In the genomic region with DNA sequence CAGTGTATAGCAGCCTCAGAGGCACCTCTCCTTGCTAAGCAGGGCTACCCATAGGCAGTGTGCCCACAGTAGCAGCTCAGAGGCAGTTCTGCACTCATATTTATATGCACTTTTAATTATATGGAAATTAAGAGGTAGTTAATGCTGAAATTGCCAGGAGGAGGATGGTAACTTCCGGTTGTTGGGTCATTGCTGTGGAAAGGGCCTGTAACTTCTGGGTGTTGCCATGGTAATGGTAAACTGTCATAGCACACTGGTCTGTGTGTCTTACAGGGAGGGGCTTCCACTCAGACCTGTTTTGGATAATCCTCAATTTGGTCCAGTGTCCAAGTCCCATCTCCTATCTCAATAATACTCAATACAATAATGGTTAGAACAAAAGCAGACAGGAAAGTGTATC, we compare ENCODE assay signal across 1 cellular context.
TF ChIP-seq lines count a peak whose summit lies in the region.

No MANE protein-coding gene starts in this region.

TF ChIP-seq in K562, 482 proteins besides CTCF, POLR2A, EP300 and RAD21:
- TF ChIP-seq POLR2AphosphoS5 (IDR thresholded peaks at IDR 0.05; ENCODE audit: control insufficient read depth, insufficient read depth, low read depth, low read length) (no peak), FOSL1 (tag; conservative IDR thresholded peaks at IDR 0.05) (no peak), SMAD3 (CRISPR knock-in tag; conservative IDR thresholded peaks at IDR 0.05) (no peak), EHMT2 (IDR thresholded peaks at IDR 0.05) (no peak), CTBP1 (IDR thresholded peaks at IDR 0.05; ENCODE audit: borderline replicate concordance) (no peak), TSC22D4 (tag; IDR thresholded peaks at IDR 0.05) (no peak), SMARCA5 (IDR thresholded peaks at IDR 0.05) (no peak), ZNF3 (CRISPR knock-in tag; IDR thresholded peaks at IDR 0.05) (no peak), ZNF717 (CRISPR knock-in tag; IDR thresholded peaks at IDR 0.05) (no peak), GABPB1 (CRISPR knock-in tag; IDR thresholded peaks at IDR 0.05) (no peak), RBM39 (optimal IDR thresholded peaks at IDR 0.05; ENCODE audit: low read depth, low read length) (no peak), ZNF174 (CRISPR knock-in tag; IDR thresholded peaks at IDR 0.05) (no peak), ETV6 (IDR thresholded peaks at IDR 0.05; ENCODE audit: borderline replicate concordance in 1 of 2, low read depth in 2 of 2, low read length in 1 of 2) (no peak), ETV6 (CRISPR knock-in tag; IDR thresholded peaks at IDR 0.05; ENCODE audit: borderline replicate concordance) (no peak), ETV1 (tag; conservative IDR thresholded peaks at IDR 0.05; ENCODE audit: low read depth) (peak; percentile 51), MYC (IDR thresholded peaks at IDR 0.05; ENCODE audit: low read depth, low read length) (no peak), MYC (CRISPR knock-in tag; IDR thresholded peaks at IDR 0.05; ENCODE audit: borderline replicate concordance, low read depth) (no peak), HNRNPLL (IDR thresholded peaks at IDR 0.05; ENCODE audit: low read depth, low read length, poor library complexity, severe bottlenecking) (no peak), GABPA (tag; conservative IDR thresholded peaks at IDR 0.05; ENCODE audit: low read depth) (peak; percentile 34; the same call in 1 of the 2 replicates), RFX1 (IDR thresholded peaks at IDR 0.05) (peak; percentile 83), ZNF830 (CRISPR knock-in tag; IDR thresholded peaks at IDR 0.05) (no peak), CEBPB (tag; IDR thresholded peaks at IDR 0.05) (no peak), ZNF668 (CRISPR knock-in tag; IDR thresholded peaks at IDR 0.05) (no peak), XRCC4 (IDR thresholded peaks at IDR 0.05; ENCODE audit: extremely low read depth, insufficient read depth, insufficient read length) (no peak), TAF9B (IDR thresholded peaks at IDR 0.05; ENCODE audit: partially characterized antibody) (no peak), FOXJ2 (tag; IDR thresholded peaks at IDR 0.05) (peak; percentile 55; the same call in 1 of the 2 replicates)
- TF ChIP-seq, protein P1, sequence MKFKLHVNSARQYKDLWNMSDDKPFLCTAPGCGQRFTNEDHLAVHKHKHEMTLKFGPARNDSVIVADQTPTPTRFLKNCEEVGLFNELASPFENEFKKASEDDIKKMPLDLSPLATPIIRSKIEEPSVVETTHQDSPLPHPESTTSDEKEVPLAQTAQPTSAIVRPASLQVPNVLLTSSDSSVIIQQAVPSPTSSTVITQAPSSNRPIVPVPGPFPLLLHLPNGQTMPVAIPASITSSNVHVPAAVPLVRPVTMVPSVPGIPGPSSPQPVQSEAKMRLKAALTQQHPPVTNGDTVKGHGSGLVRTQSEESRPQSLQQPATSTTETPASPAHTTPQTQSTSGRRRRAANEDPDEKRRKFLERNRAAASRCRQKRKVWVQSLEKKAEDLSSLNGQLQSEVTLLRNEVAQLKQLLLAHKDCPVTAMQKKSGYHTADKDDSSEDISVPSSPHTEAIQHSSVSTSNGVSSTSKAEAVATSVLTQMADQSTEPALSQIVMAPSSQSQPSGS (CRISPR knock-in tag; IDR thresholded peaks at IDR 0.05): no peak
- TF ChIP-seq, protein P2, sequence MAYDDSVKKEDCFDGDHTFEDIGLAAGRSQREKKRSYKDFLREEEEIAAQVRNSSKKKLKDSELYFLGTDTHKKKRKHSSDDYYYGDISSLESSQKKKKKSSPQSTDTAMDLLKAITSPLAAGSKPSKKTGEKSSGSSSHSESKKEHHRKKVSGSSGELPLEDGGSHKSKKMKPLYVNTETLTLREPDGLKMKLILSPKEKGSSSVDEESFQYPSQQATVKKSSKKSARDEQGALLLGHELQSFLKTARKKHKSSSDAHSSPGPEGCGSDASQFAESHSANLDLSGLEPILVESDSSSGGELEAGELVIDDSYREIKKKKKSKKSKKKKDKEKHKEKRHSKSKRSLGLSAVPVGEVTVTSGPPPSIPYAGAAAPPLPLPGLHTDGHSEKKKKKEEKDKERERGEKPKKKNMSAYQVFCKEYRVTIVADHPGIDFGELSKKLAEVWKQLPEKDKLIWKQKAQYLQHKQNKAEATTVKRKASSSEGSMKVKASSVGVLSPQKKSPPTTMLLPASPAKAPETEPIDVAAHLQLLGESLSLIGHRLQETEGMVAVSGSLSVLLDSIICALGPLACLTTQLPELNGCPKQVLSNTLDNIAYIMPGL (CRISPR knock-in tag; IDR thresholded peaks at IDR 0.05): no peak
- TF ChIP-seq, protein P3, sequence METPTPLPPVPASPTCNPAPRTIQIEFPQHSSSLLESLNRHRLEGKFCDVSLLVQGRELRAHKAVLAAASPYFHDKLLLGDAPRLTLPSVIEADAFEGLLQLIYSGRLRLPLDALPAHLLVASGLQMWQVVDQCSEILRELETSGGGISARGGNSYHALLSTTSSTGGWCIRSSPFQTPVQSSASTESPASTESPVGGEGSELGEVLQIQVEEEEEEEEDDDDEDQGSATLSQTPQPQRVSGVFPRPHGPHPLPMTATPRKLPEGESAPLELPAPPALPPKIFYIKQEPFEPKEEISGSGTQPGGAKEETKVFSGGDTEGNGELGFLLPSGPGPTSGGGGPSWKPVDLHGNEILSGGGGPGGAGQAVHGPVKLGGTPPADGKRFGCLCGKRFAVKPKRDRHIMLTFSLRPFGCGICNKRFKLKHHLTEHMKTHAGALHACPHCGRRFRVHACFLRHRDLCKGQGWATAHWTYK (CRISPR knock-in tag; IDR thresholded peaks at IDR 0.05): no peak
